Comparison of ENCODE assay signal across 14 cellular contexts in the genomic region with DNA sequence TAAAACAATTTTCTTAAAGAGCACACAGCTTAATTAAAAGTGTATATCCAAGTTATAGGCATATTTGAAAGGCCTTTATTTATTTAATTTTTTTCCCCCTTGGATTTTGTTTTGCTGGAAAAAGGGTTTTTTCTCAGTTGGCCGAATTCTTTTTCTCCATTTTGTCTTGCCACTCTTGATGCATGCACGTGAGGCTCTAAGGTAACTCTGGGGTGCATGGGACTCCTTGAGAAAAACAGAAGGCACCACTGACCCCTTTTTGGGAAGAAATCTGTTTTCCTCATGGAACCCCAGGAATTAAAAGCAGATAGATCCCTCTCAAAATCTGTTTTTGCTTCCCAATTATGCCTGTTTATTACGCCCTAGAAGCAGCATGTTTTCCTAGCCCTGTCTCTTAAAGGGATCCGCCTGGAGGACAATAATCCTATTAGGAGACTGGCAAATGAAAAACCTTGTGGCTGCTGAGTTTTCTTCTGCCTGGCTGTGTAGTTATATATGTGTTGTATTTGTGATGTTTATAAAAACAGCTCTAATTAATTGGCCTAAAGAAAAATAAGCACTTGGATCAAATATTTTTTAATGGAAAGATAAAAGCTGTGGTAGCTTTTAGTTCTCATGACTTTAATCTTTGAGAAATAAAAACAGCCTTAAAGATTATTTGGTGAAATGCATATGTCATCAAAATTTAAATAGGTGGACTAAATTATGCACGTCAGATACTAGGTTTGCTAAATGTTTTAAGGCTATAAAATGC.
A peak's percentile ranks its signal among the peaks of the same experiment; 100 is the strongest.
DNase-seq lines count a peak whose midpoint lies in the region.
"Had no signal": no experiment of that assay in that cellular context is flagged by ENCODE, and none has a peak within 500 bp of the region (broad histone marks: within the 10 kb centered on the region; RNA-seq: fewer than 3 reads in every experiment).

No MANE protein-coding gene starts in this region.

- no peak overlapping the region for H4K8ac ChIP-seq in trophoblast cell (ENCODE audit: low read depth, low read length)

- H3K4me2 ChIP-seq in trophoblast cell (ENCODE audit: low read length): peak overlapping the region; percentile 63

- no peak overlapping the region for H2BK120ac ChIP-seq in trophoblast cell (ENCODE audit: insufficient read depth, low read length, poor library complexity)

- DNase-seq in activated CD4-positive, alpha-beta T cell treated with anti-CD3 and anti-CD28 coated beads, Interleukin-2, amount 10 ng/mL, durations not matched to agents 7 days and 5 days: no peak
- DNase-seq in activated CD4-positive, alpha-beta T cell treated with anti-CD3 and anti-CD28 coated beads for 48 hours: no peak
- DNase-seq in NCI-H446 treated with DMSO at 0.1 percent for 48 hours (lab: John Stamatoyannopoulos, UW) (peak; percentile 53), cerebellar cortex (ENCODE audit: low spot score) (peak; percentile 18), trophoblast cell (no peak), NCI-H1694 (lab: John Stamatoyannopoulos, UW) (no peak), NCI-H510A (lab: John Stamatoyannopoulos, UW) (no peak)
- no peak for DNase-seq in activated CD4-positive, alpha-beta memory T cell treated with anti-CD3 and anti-CD28 coated beads, Interleukin-2, amount 10 ng/mL, durations not matched to agents 7 days and 5 days
- DNase-seq: adrenal gland, mucosa of descending colon, NCI-H510A treated with DMSO at 0.1 percent for 48 hours, right cardiac atrium, SW 1271, testis had no signal

- H4K12ac ChIP-seq in trophoblast cell (ENCODE audit: low read depth, low read length): no peak overlapping the region

- H3K36me3 Mint-ChIP-seq in activated CD4-positive, alpha-beta T cell treated with anti-CD3 and anti-CD28 coated beads, Interleukin-2, amount 10 ng/mL, durations not matched to agents 7 days and 5 days (ENCODE audit: low read depth): no peaks in the 10 kb centered on the region
- no peaks in the 10 kb centered on the region for H3K36me3 Mint-ChIP-seq in activated CD4-positive, alpha-beta memory T cell treated with anti-CD3 and anti-CD28 coated beads, Interleukin-2, amount 10 ng/mL, durations not matched to agents 7 days and 5 days (ENCODE audit: low read depth)

- peak overlapping the region; percentile 25 for H3K4me3 Mint-ChIP-seq in activated CD4-positive, alpha-beta T cell treated with anti-CD3 and anti-CD28 coated beads, Interleukin-2, amount 10 ng/mL, durations not matched to agents 7 days and 5 days
- H3K4me3 Mint-ChIP-seq in activated CD4-positive, alpha-beta memory T cell treated with anti-CD3 and anti-CD28 coated beads, Interleukin-2, amount 10 ng/mL, durations not matched to agents 7 days and 5 days: no peak overlapping the region

- H3K4me1 ChIP-seq in trophoblast cell (ENCODE audit: control insufficient read depth in 1 of 2, insufficient read depth in 2 of 2, low read length in 2 of 2): no peaks in the 10 kb centered on the region
- H3K4me1 ChIP-seq: adrenal gland, testis had no signal

- no peak overlapping the region for H2AK5ac ChIP-seq in trophoblast cell (ENCODE audit: low read length)

- CTCF ChIA-PET in activated CD4-positive, alpha-beta T cell treated with anti-CD3 and anti-CD28 coated beads, Interleukin-2, amount 10 ng/mL, durations not matched to agents 7 days and 5 days (lab: Charles Lee): no interaction called here
- CTCF ChIA-PET in activated CD4-positive, alpha-beta memory T cell treated with anti-CD3 and anti-CD28 coated beads, Interleukin-2, amount 10 ng/mL, durations not matched to agents 7 days and 5 days (lab: Charles Lee): no interaction called here

- H3K14ac ChIP-seq in trophoblast cell (ENCODE audit: low read length): peak overlapping the region; percentile 66

- no peak overlapping the region for H2AFZ ChIP-seq in trophoblast cell (ENCODE audit: insufficient read depth, low read length, poor library complexity)

- peaks cover 7% of the 10 kb centered on the region for H3K9me3 Mint-ChIP-seq in activated CD4-positive, alpha-beta T cell treated with anti-CD3 and anti-CD28 coated beads, Interleukin-2, amount 10 ng/mL, durations not matched to agents 7 days and 5 days
- H3K9me3 Mint-ChIP-seq in activated CD4-positive, alpha-beta memory T cell treated with anti-CD3 and anti-CD28 coated beads, Interleukin-2, amount 10 ng/mL, durations not matched to agents 7 days and 5 days: peaks cover 13% of the 10 kb centered on the region

- POLR2A ChIA-PET in activated CD4-positive, alpha-beta T cell treated with anti-CD3 and anti-CD28 coated beads, Interleukin-2, amount 10 ng/mL, durations not matched to agents 7 days and 5 days (lab: Charles Lee): no interaction called here
- POLR2A ChIA-PET in activated CD4-positive, alpha-beta memory T cell treated with anti-CD3 and anti-CD28 coated beads, Interleukin-2, amount 10 ng/mL, durations not matched to agents 7 days and 5 days (lab: Charles Lee): no interaction called here

- no peak overlapping the region for H3K23ac ChIP-seq in trophoblast cell (ENCODE audit: low read length)

- no peaks in the 10 kb centered on the region for H3K4me1 Mint-ChIP-seq in activated CD4-positive, alpha-beta T cell treated with anti-CD3 and anti-CD28 coated beads, Interleukin-2, amount 10 ng/mL, durations not matched to agents 7 days and 5 days
- no peaks in the 10 kb centered on the region for H3K4me1 Mint-ChIP-seq in activated CD4-positive, alpha-beta memory T cell treated with anti-CD3 and anti-CD28 coated beads, Interleukin-2, amount 10 ng/mL, durations not matched to agents 7 days and 5 days

- H3K79me1 ChIP-seq in trophoblast cell (ENCODE audit: low read length): peaks cover 9% of the 10 kb centered on the region

- peak overlapping the region; percentile 69 for H3K4ac ChIP-seq in trophoblast cell (ENCODE audit: low read depth, low read length)

- no peak overlapping the region for H3K27ac Mint-ChIP-seq in activated CD4-positive, alpha-beta T cell treated with anti-CD3 and anti-CD28 coated beads, Interleukin-2, amount 10 ng/mL, durations not matched to agents 7 days and 5 days
- no peak overlapping the region for H3K27ac Mint-ChIP-seq in activated CD4-positive, alpha-beta memory T cell treated with anti-CD3 and anti-CD28 coated beads, Interleukin-2, amount 10 ng/mL, durations not matched to agents 7 days and 5 days

- peak overlapping the region; percentile 40 for H2BK5ac ChIP-seq in trophoblast cell (ENCODE audit: low read depth, low read length, poor library complexity)

- H3K9ac ChIP-seq in trophoblast cell (ENCODE audit: low read length): no peak overlapping the region

- no peaks in the 10 kb centered on the region for H3K27me3 ChIP-seq in trophoblast cell (ENCODE audit: insufficient read depth, low read length)
- H3K27me3 ChIP-seq: adrenal gland, testis had no signal

- peak overlapping the region; percentile 14 for H4K91ac ChIP-seq in trophoblast cell (ENCODE audit: low read depth, low read length)

- H2BK12ac ChIP-seq in trophoblast cell (ENCODE audit: low read length): no peak overlapping the region

- peaks cover 6 to 21% of the 10 kb centered on the region in 2 experiments for H3K36me3 ChIP-seq in trophoblast cell (ENCODE audit: control insufficient read depth in 1 of 2, insufficient read depth in 2 of 2, low read length in 2 of 2)
- H3K36me3 ChIP-seq: adrenal gland had no signal

- H3K27me3 Mint-ChIP-seq in activated CD4-positive, alpha-beta T cell treated with anti-CD3 and anti-CD28 coated beads, Interleukin-2, amount 10 ng/mL, durations not matched to agents 7 days and 5 days: no peaks in the 10 kb centered on the region
- no peaks in the 10 kb centered on the region for H3K27me3 Mint-ChIP-seq in activated CD4-positive, alpha-beta memory T cell treated with anti-CD3 and anti-CD28 coated beads, Interleukin-2, amount 10 ng/mL, durations not matched to agents 7 days and 5 days

- peaks cover 4% of the 10 kb centered on the region for H3K9me3 ChIP-seq in trophoblast cell (ENCODE audit: insufficient read depth, low read depth, low read length)
- H3K9me3 ChIP-seq: adrenal gland, testis had no signal

- no peak overlapping the region for H3K27ac ChIP-seq in trophoblast cell (ENCODE audit: low read depth, low read length)
- H3K27ac ChIP-seq: adrenal gland, testis had no signal

- H3K18ac ChIP-seq in trophoblast cell (ENCODE audit: low read length): no peak overlapping the region

- H3K4me3 ChIP-seq in trophoblast cell (ENCODE audit: low read depth, low read length): no peak overlapping the region
- H3K4me3 ChIP-seq: adrenal gland, mucosa of descending colon had no signal

- WGBS in trophoblast cell (ENCODE audit: extremely low coverage, insufficient coverage, insufficient read length): no CpG with 5 or more reads among the region's 5 CpGs

- peaks cover 6% of the 10 kb centered on the region for H3K79me2 ChIP-seq in trophoblast cell (ENCODE audit: control insufficient read depth, insufficient read depth, low read length, poor library complexity)

Comparison
In these comparisons a context has a peak if more than half of its experiments do, and no peak if none do; other contexts are left out.
1. DNase-seq: peak in NCI-H446 treated with DMSO at 0.1 percent for 48 hours (single experiment) and cerebellar cortex (single experiment); none in activated CD4-positive, alpha-beta T cell treated with anti-CD3 and anti-CD28 coated beads, Interleukin-2, amount 10 ng/mL, durations not matched to agents 7 days and 5 days (single experiment), activated CD4-positive, alpha-beta T cell treated with anti-CD3 and anti-CD28 coated beads for 48 hours (single experiment), trophoblast cell (0 of 2), activated CD4-positive, alpha-beta memory T cell treated with anti-CD3 and anti-CD28 coated beads, Interleukin-2, amount 10 ng/mL, durations not matched to agents 7 days and 5 days (single experiment), NCI-H1694 (single experiment) and NCI-H510A (single experiment).